In genomic region chr6:27940766-27941165, GRCh38 we compare ENCODE assay signal across 2 cellular contexts.
TF ChIP-seq lines count a peak whose summit lies in the region.

No MANE protein-coding gene starts in this region.

TF ChIP-seq in IMR-90, 13 proteins besides CTCF, POLR2A, EP300 and RAD21:
- TF ChIP-seq MXI1 (IDR thresholded peaks at IDR 0.05; ENCODE audit: borderline replicate concordance, low read depth, low read length) (no peak), RCOR1 (IDR thresholded peaks at IDR 0.05; ENCODE audit: insufficient replicate concordance, low read length) (no peak), CHD1 (IDR thresholded peaks at IDR 0.05; ENCODE audit: low read depth, low read length) (no peak), MAFK (IDR thresholded peaks at IDR 0.05; ENCODE audit: low read depth, low read length) (no peak), RFX5 (IDR thresholded peaks at IDR 0.05; ENCODE audit: low read depth, low read length) (no peak), SMC3 (IDR thresholded peaks at IDR 0.05; ENCODE audit: low read depth, low read length) (no peak), NFE2L2 (IDR thresholded peaks at IDR 0.05; ENCODE audit: low read depth, low read length) (no peak), BHLHE40 (IDR thresholded peaks at IDR 0.05; ENCODE audit: low read depth, low read length) (no peak), MAZ (IDR thresholded peaks at IDR 0.05; ENCODE audit: borderline replicate concordance, low read depth, low read length) (no peak), FOS (IDR thresholded peaks at IDR 0.05; ENCODE audit: low read depth, low read length) (no peak), ELK1 (IDR thresholded peaks at IDR 0.05; ENCODE audit: borderline replicate concordance, low read depth, low read length) (no peak), USF2 (IDR thresholded peaks at IDR 0.05; ENCODE audit: low read depth, low read length) (no peak), CEBPB (IDR thresholded peaks at IDR 0.05; ENCODE audit: low read depth, low read length) (no peak)

TF ChIP-seq in SK-N-SH treated with all-trans-retinoic acid at 6 μM for 48 hours, 23 proteins besides CTCF, POLR2A, EP300 and RAD21:
- TF ChIP-seq GLIS3 (CRISPR knock-in tag; IDR thresholded peaks at IDR 0.05) (no peak), ZNF565 (CRISPR knock-in tag; conservative IDR thresholded peaks at IDR 0.05; ENCODE audit: low read depth) (no peak), TCF4 (CRISPR knock-in tag; IDR thresholded peaks at IDR 0.05; ENCODE audit: borderline replicate concordance) (no peak), TSHZ2 (CRISPR knock-in tag; IDR thresholded peaks at IDR 0.05) (no peak), ISL1 (CRISPR knock-in tag; IDR thresholded peaks at IDR 0.05) (no peak), ZNF70 (CRISPR knock-in tag; IDR thresholded peaks at IDR 0.05) (no peak), SNAI2 (CRISPR knock-in tag; IDR thresholded peaks at IDR 0.05) (no peak), ARNTL (CRISPR knock-in tag; IDR thresholded peaks at IDR 0.05; ENCODE audit: borderline replicate concordance, low read depth) (no peak), CREB5 (CRISPR knock-in tag; IDR thresholded peaks at IDR 0.05; ENCODE audit: low read depth) (no peak), ZFP3 (CRISPR knock-in tag; IDR thresholded peaks at IDR 0.05) (no peak), TOX (CRISPR knock-in tag; IDR thresholded peaks at IDR 0.05; ENCODE audit: borderline replicate concordance) (no peak), CSDC2 (CRISPR knock-in tag; IDR thresholded peaks at IDR 0.05) (no peak), ZNF8 (CRISPR knock-in tag; IDR thresholded peaks at IDR 0.05) (no peak), CSRNP3 (CRISPR knock-in tag; IDR thresholded peaks at IDR 0.05) (no peak), POU6F1 (CRISPR knock-in tag; IDR thresholded peaks at IDR 0.05; ENCODE audit: borderline replicate concordance, low read depth) (no peak), BACH2 (CRISPR knock-in tag; IDR thresholded peaks at IDR 0.05; ENCODE audit: borderline replicate concordance) (no peak)
TF ChIP-seq in SK-N-SH treated with all-trans-retinoic acid at 6 μM for 48 hours: peak in this region for 0.
